8 cellular contexts compared by ENCODE assay signal in the genomic region with DNA sequence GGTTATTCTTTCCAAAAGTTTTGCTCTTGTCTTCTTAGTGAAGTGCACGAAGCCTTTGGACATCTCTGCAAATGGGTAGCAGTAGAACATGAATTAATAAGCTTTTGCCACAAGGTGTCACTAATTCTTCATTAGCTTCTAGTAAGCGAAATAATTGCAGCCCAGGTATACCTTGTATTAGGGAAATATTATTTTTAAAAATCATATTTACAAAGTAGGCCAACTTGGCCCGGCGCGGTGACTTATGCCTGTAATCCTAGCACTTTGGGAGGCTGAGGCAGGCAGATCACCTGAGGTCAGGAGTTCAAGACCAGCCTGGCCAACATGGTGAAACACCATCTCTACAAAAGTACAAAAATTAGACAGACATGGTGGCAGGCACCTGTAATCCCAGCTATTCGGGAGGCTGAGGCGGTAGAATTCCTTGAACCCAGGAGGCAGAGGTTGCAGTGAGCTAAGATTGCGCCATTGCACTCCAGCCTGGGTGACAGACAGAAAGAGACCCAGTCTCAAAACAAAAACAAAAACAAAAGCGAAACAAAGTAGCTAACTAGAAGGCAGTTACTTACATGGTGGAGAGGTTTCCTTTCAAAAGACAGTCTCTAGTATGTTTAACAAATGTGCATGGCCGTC. TPM values are rescaled to one million over a fixed set of nuclear protein-coding genes. Genes with fewer than 3 reads are reported as not detected.
DNase-seq lines count a peak whose midpoint lies in the region; ATAC-seq and TF ChIP-seq lines count a peak whose summit lies in the region.

No MANE protein-coding gene starts in this region.

- H3K4me1 ChIP-seq in lung (ENCODE audit: control insufficient read depth in 2 of 2, insufficient read depth in 2 of 2, low read length in 2 of 2): no peaks in the 10 kb centered on the region

- no peak overlapping the region for H3K27ac ChIP-seq in brain microvascular endothelial cell
- H3K27ac ChIP-seq in lung (ENCODE audit: low read depth in 1 of 2, low read length in 1 of 2): no peak overlapping the region

- peak; percentile 38 for TF ChIP-seq CTCF in brain microvascular endothelial cell (IDR thresholded peaks at IDR 0.05; ENCODE audit: low read depth, low read length, missing control alignments)
- TF ChIP-seq CTCF in lung (IDR thresholded peaks at IDR 0.05; ENCODE audit: control extremely low read depth, extremely low read depth): peak; percentile 22
- peak in 1 of 3 donors; percentile 32 for TF ChIP-seq CTCF in omental fat pad (IDR thresholded peaks at IDR 0.05)

- DNase-seq in NCI-H82 (lab: John Stamatoyannopoulos, UW): peak; percentile 58
- no peak for DNase-seq in NCI-H82 treated with DMSO at 0.1 percent for 48 hours (lab: John Stamatoyannopoulos, UW; ENCODE audit: unreplicated experiment)
- DNase-seq in NCI-H2171 (lab: John Stamatoyannopoulos, UW): peak; percentile 10
- DNase-seq in brain microvascular endothelial cell: no peak
- DNase-seq in lung (ENCODE audit: low spot score): no peak
- DNase-seq in omental fat pad (ENCODE audit: low spot score): no peak

- in situ Hi-C loops in brain microvascular endothelial cell (cut with HindIII; ENCODE audit: low pct_ligation_motif_present, low sequenced_read_pairs): no loop called here

- H3K4me3 ChIP-seq in brain microvascular endothelial cell (ENCODE audit: low read depth, low read length) (no peak overlapping the region), lung (no peak overlapping the region)

- 68 to 72% methylated on average over 10 of the region's 10 CpGs for WGBS in lung, 2 donors

- peak; percentile 53 for ATAC-seq in GM21825 (IDR thresholded peaks at IDR 0.05; ENCODE audit: unreplicated experiment)
- no peak for ATAC-seq in lung (ENCODE audit: insufficient read depth, low FRiP score)
- no peak for ATAC-seq in omental fat pad (ENCODE audit: low FRiP score)
- ATAC-seq in HG02759 (IDR thresholded peaks at IDR 0.05; ENCODE audit: unreplicated experiment): no peak

- H3K27me3 ChIP-seq in brain microvascular endothelial cell (replicated peaks): no peaks in the 10 kb centered on the region
- no peaks in the 10 kb centered on the region for H3K27me3 ChIP-seq in lung (ENCODE audit: control insufficient read depth, insufficient read depth)

- H3K9me3 ChIP-seq in lung (ENCODE audit: control insufficient read depth in 2 of 2, insufficient read depth in 1 of 2, low read length in 1 of 2): no peaks in the 10 kb centered on the region

- no peaks in the 10 kb centered on the region for H3K36me3 ChIP-seq in brain microvascular endothelial cell (replicated peaks)
- H3K36me3 ChIP-seq in lung (ENCODE audit: control insufficient read depth in 2 of 2, insufficient read depth in 2 of 2, low read length in 2 of 2): no peaks in the 10 kb centered on the region

RNA-seq across cellular contexts. Expression of a gene that starts 8.8 kb away (rescaled TPM):
- 10 to 100 TPM; 14.8 to 16.8 TPM for total RNA-seq in lung
- 1 to 10 TPM; 4.4 to 4.6 TPM for polyA plus RNA-seq in lung
- 10 to 100 TPM in 1 of 4 donors, 1 to 10 TPM in 3; 6.4 to 11.7 (median 7.5) TPM for total RNA-seq in omental fat pad

RNA-seq across cellular contexts. Expression of a gene that starts 36.0 kb away (rescaled TPM):
- 1 to 10 TPM; 7.9 to 8.9 TPM for total RNA-seq in lung
- polyA plus RNA-seq in lung: 10 to 100 TPM in 1 of 2 donors, 1 to 10 TPM in 1; 1.7 to 11.2 TPM
- 1 to 10 TPM; 3.1 to 5.7 (median 4.8) TPM for total RNA-seq in omental fat pad

Comparison
In these comparisons a context has a peak if more than half of its experiments do, and no peak if none do; other contexts are left out.
1. DNase-seq: peak in NCI-H82 (single experiment) and NCI-H2171 (single experiment); none in NCI-H82 treated with DMSO at 0.1 percent for 48 hours (single experiment), brain microvascular endothelial cell (single experiment), lung (single experiment) and omental fat pad (single experiment).